Comparison of ENCODE assay signal across 9 cellular contexts in genomic region chr10:122954731-122955050, GRCh38. TPM values are rescaled to one million over a fixed set of nuclear protein-coding genes. Genes with fewer than 3 reads are reported as not detected.
DNase-seq lines count a peak whose midpoint lies in the region.
"Had no signal": no experiment of that assay in that cellular context is flagged by ENCODE, and none has a peak within 500 bp of the region (broad histone marks: within the 10 kb centered on the region; RNA-seq: fewer than 3 reads in every experiment).

No MANE protein-coding gene starts in this region.

- no peak for DNase-seq in activated CD4-positive, alpha-beta T cell treated with anti-CD3 and anti-CD28 coated beads, Interleukin-2, amount 10 ng/mL, durations not matched to agents 24 days and 14 days
- DNase-seq in activated CD4-positive, alpha-beta T cell treated with anti-CD3 and anti-CD28 coated beads for 48 hours = no peak
- DNase-seq in activated T-helper 2 cell treated with anti-CD3 and anti-CD28 coated beads, Interferon-gamma antibody, Interleukin-2, Interleukin-4, amounts not matched to agents 10 μg/mL and 5 μg/mL and 100 μg/mL, durations not matched to agents 14 hours and 24 hours and 36 hours (ENCODE audit: low spot score) = no peak
- DNase-seq in immature natural killer cell (no peak), NCI-H510A (lab: John Stamatoyannopoulos, UW) (no peak), NCI-H2107 treated with DMSO at 0.1 percent for 48 hours (lab: John Stamatoyannopoulos, UW; ENCODE audit: unreplicated experiment) (no peak), cerebellar nuclear complex (lab: John Stamatoyannopoulos, UW) (no peak)

- peaks cover 4 to 19% (median 13%) of the 10 kb centered on the region in 5 donors for H3K4me1 ChIP-seq in subcutaneous abdominal adipose tissue (ENCODE audit: control insufficient read depth in 5 of 5, insufficient read depth in 5 of 5, low read length in 5 of 5)

- peaks cover 22% of the 10 kb centered on the region for H3K4me1 Mint-ChIP-seq in activated CD4-positive, alpha-beta T cell treated with anti-CD3 and anti-CD28 coated beads, Interleukin-2, amount 10 ng/mL, durations not matched to agents 24 days and 14 days
- H3K4me1 Mint-ChIP-seq in activated T-helper 2 cell treated with anti-CD3 and anti-CD28 coated beads, Interferon-gamma antibody, Interleukin-2, Interleukin-4, amounts not matched to agents 10 μg/mL and 5 μg/mL and 100 μg/mL, durations not matched to agents 14 hours and 24 hours and 36 hours (ENCODE audit: low read depth) = peaks cover 20% of the 10 kb centered on the region
- peaks cover 26 to 37% of the 10 kb centered on the region in 2 donors for H3K4me1 Mint-ChIP-seq in immature natural killer cell

- H3K4me3 ChIP-seq in subcutaneous abdominal adipose tissue (ENCODE audit: low read depth in 1 of 5, low read length in 5 of 5) = peak overlapping the region; percentile 63 to 86 (median 81)

- peaks cover 0 to 3% (median 0%) of the 10 kb centered on the region in 5 donors for H3K36me3 ChIP-seq in subcutaneous abdominal adipose tissue (ENCODE audit: control insufficient read depth in 5 of 5, insufficient read depth in 5 of 5, low read length in 5 of 5)

- no peaks in the 10 kb centered on the region for H3K27me3 ChIP-seq in subcutaneous abdominal adipose tissue (ENCODE audit: control insufficient read depth in 5 of 5, insufficient read depth in 4 of 5, low read length in 5 of 5)

- intact Hi-C loops in activated CD4-positive, alpha-beta T cell treated with anti-CD3 and anti-CD28 coated beads, Interleukin-2, amount 10 ng/mL, durations not matched to agents 24 days and 14 days (cut with micrococcal nuclease) = loop anchor here (1.0 to 10.0 kb wide), 5 partner anchors 26 to 580 kb away; partner anchors contain the start of genes BUB3, FAM24B, IKZF5 and PLEKHA1
- intact Hi-C loops in activated T-helper 2 cell treated with anti-CD3 and anti-CD28 coated beads, Interferon-gamma antibody, Interleukin-2, Interleukin-4, amounts not matched to agents 10 μg/mL and 5 μg/mL and 100 μg/mL, durations not matched to agents 14 hours and 24 hours and 36 hours (cut with micrococcal nuclease) = loop anchor here (1.0 kb wide), 3 partner anchors 26 to 75 kb away; partner anchors contain the start of genes FAM24B, IKZF5 and PSTK

- H3K9me3 Mint-ChIP-seq in activated CD4-positive, alpha-beta T cell treated with anti-CD3 and anti-CD28 coated beads, Interleukin-2, amount 10 ng/mL, durations not matched to agents 24 days and 14 days = peaks cover 3% of the 10 kb centered on the region
- peaks cover 4% of the 10 kb centered on the region for H3K9me3 Mint-ChIP-seq in activated T-helper 2 cell treated with anti-CD3 and anti-CD28 coated beads, Interferon-gamma antibody, Interleukin-2, Interleukin-4, amounts not matched to agents 10 μg/mL and 5 μg/mL and 100 μg/mL, durations not matched to agents 14 hours and 24 hours and 36 hours
- H3K9me3 Mint-ChIP-seq in immature natural killer cell = no peaks in the 10 kb centered on the region

- H3K27ac ChIP-seq in subcutaneous abdominal adipose tissue (ENCODE audit: low read depth, low read length) = no peak overlapping the region

- no peak overlapping the region for H3K27ac Mint-ChIP-seq in activated CD4-positive, alpha-beta T cell treated with anti-CD3 and anti-CD28 coated beads, Interleukin-2, amount 10 ng/mL, durations not matched to agents 24 days and 14 days
- peak overlapping the region; percentile 21 for H3K27ac Mint-ChIP-seq in activated T-helper 2 cell treated with anti-CD3 and anti-CD28 coated beads, Interferon-gamma antibody, Interleukin-2, Interleukin-4, amounts not matched to agents 10 μg/mL and 5 μg/mL and 100 μg/mL, durations not matched to agents 14 hours and 24 hours and 36 hours
- peak overlapping the region in 3 of 6 donors; percentile 77 to 85 (median 81) for H3K27ac Mint-ChIP-seq in immature natural killer cell

- H3K9me3 ChIP-seq in subcutaneous abdominal adipose tissue (ENCODE audit: control insufficient read depth in 5 of 5, low read length in 5 of 5) = peaks cover 0 to 4% (median 0%) of the 10 kb centered on the region in 5 donors

- peak overlapping the region; percentile 91 for H3K4me3 Mint-ChIP-seq in activated CD4-positive, alpha-beta T cell treated with anti-CD3 and anti-CD28 coated beads, Interleukin-2, amount 10 ng/mL, durations not matched to agents 24 days and 14 days
- H3K4me3 Mint-ChIP-seq in activated T-helper 2 cell treated with anti-CD3 and anti-CD28 coated beads, Interferon-gamma antibody, Interleukin-2, Interleukin-4, amounts not matched to agents 10 μg/mL and 5 μg/mL and 100 μg/mL, durations not matched to agents 14 hours and 24 hours and 36 hours (ENCODE audit: low read depth) = peak overlapping the region; percentile 88
- peak overlapping the region; percentile 89 to 95 (median 94) for H3K4me3 Mint-ChIP-seq in immature natural killer cell

- H3K9ac ChIP-seq in subcutaneous abdominal adipose tissue (ENCODE audit: low read length in 5 of 5) = no peak overlapping the region

- H3K36me3 Mint-ChIP-seq in activated CD4-positive, alpha-beta T cell treated with anti-CD3 and anti-CD28 coated beads, Interleukin-2, amount 10 ng/mL, durations not matched to agents 24 days and 14 days (ENCODE audit: low read depth) = peaks cover 13% of the 10 kb centered on the region
- H3K36me3 Mint-ChIP-seq in activated T-helper 2 cell treated with anti-CD3 and anti-CD28 coated beads, Interferon-gamma antibody, Interleukin-2, Interleukin-4, amounts not matched to agents 10 μg/mL and 5 μg/mL and 100 μg/mL, durations not matched to agents 14 hours and 24 hours and 36 hours (ENCODE audit: low read depth) = peaks cover 26% of the 10 kb centered on the region
- peaks cover 0 to 4% (median 0%) of the 10 kb centered on the region in 3 donors for H3K36me3 Mint-ChIP-seq in immature natural killer cell

- peaks cover 15% of the 10 kb centered on the region for H3K27me3 Mint-ChIP-seq in activated CD4-positive, alpha-beta T cell treated with anti-CD3 and anti-CD28 coated beads, Interleukin-2, amount 10 ng/mL, durations not matched to agents 24 days and 14 days
- peaks cover 17% of the 10 kb centered on the region for H3K27me3 Mint-ChIP-seq in activated T-helper 2 cell treated with anti-CD3 and anti-CD28 coated beads, Interferon-gamma antibody, Interleukin-2, Interleukin-4, amounts not matched to agents 10 μg/mL and 5 μg/mL and 100 μg/mL, durations not matched to agents 14 hours and 24 hours and 36 hours (ENCODE audit: low read depth)
- peaks cover 5 to 22% (median 6%) of the 10 kb centered on the region in 3 donors for H3K27me3 Mint-ChIP-seq in immature natural killer cell (ENCODE audit: low read depth in 3 of 3)

RNA-seq across cellular contexts. Expression of gene C10orf88, which starts 0.7 kb away (rescaled TPM):
- total RNA-seq in activated CD4-positive, alpha-beta T cell treated with anti-CD3 and anti-CD28 coated beads, Interleukin-2, amount 10 ng/mL, durations not matched to agents 24 days and 14 days = 13.9 and 15.7 TPM in 2 replicates
- total RNA-seq in activated T-helper 2 cell treated with anti-CD3 and anti-CD28 coated beads, Interferon-gamma antibody, Interleukin-2, Interleukin-4, amounts not matched to agents 10 μg/mL and 5 μg/mL and 100 μg/mL, durations not matched to agents 14 hours and 24 hours and 36 hours = 9.1 and 10.0 TPM in 2 replicates
- polyA plus RNA-seq in immature natural killer cell = 1 to 10 TPM; 4.3 to 8.2 (median 5.9) TPM

RNA-seq across cellular contexts. Expression of gene PSTK, which starts 25.5 kb away (rescaled TPM):
- total RNA-seq in activated CD4-positive, alpha-beta T cell treated with anti-CD3 and anti-CD28 coated beads, Interleukin-2, amount 10 ng/mL, durations not matched to agents 24 days and 14 days = 4.5 and 4.8 TPM in 2 replicates
- 3.4 TPM in 2 replicates for total RNA-seq in activated T-helper 2 cell treated with anti-CD3 and anti-CD28 coated beads, Interferon-gamma antibody, Interleukin-2, Interleukin-4, amounts not matched to agents 10 μg/mL and 5 μg/mL and 100 μg/mL, durations not matched to agents 14 hours and 24 hours and 36 hours
- 10 to 100 TPM in 1 of 3 donors, 1 to 10 TPM in 2; 8.4 to 15.4 (median 9.5) TPM for polyA plus RNA-seq in immature natural killer cell

RNA-seq across cellular contexts. Expression of gene FAM24A, which starts 44.3 kb away (rescaled TPM):
- not detected in 2 replicates for total RNA-seq in activated CD4-positive, alpha-beta T cell treated with anti-CD3 and anti-CD28 coated beads, Interleukin-2, amount 10 ng/mL, durations not matched to agents 24 days and 14 days
- not detected in 2 replicates for total RNA-seq in activated T-helper 2 cell treated with anti-CD3 and anti-CD28 coated beads, Interferon-gamma antibody, Interleukin-2, Interleukin-4, amounts not matched to agents 10 μg/mL and 5 μg/mL and 100 μg/mL, durations not matched to agents 14 hours and 24 hours and 36 hours
- not detected for polyA plus RNA-seq in immature natural killer cell
- total RNA-seq: RPMI7951 had no signal

RNA-seq across cellular contexts. Expression of gene IKZF5, which starts 53.9 kb away (rescaled TPM):
- total RNA-seq in activated CD4-positive, alpha-beta T cell treated with anti-CD3 and anti-CD28 coated beads, Interleukin-2, amount 10 ng/mL, durations not matched to agents 24 days and 14 days = 17.9 and 18.3 TPM in 2 replicates
- total RNA-seq in activated T-helper 2 cell treated with anti-CD3 and anti-CD28 coated beads, Interferon-gamma antibody, Interleukin-2, Interleukin-4, amounts not matched to agents 10 μg/mL and 5 μg/mL and 100 μg/mL, durations not matched to agents 14 hours and 24 hours and 36 hours = 15.0 and 16.1 TPM in 2 replicates
- 10 to 100 TPM in 2 of 3 donors, 1 to 10 TPM in 1; 5.3 to 16.0 (median 12.2) TPM for polyA plus RNA-seq in immature natural killer cell

RNA-seq across cellular contexts. Expression of gene ACADSB, which starts 54.1 kb away (rescaled TPM):
- 21.3 and 21.6 TPM in 2 replicates for total RNA-seq in activated CD4-positive, alpha-beta T cell treated with anti-CD3 and anti-CD28 coated beads, Interleukin-2, amount 10 ng/mL, durations not matched to agents 24 days and 14 days
- 21.4 and 23.3 TPM in 2 replicates for total RNA-seq in activated T-helper 2 cell treated with anti-CD3 and anti-CD28 coated beads, Interferon-gamma antibody, Interleukin-2, Interleukin-4, amounts not matched to agents 10 μg/mL and 5 μg/mL and 100 μg/mL, durations not matched to agents 14 hours and 24 hours and 36 hours
- 10 to 100 TPM; 22.7 to 41.7 (median 30.1) TPM for polyA plus RNA-seq in immature natural killer cell
